Comparison of ENCODE assay signal across 8 cellular contexts in the genomic region with DNA sequence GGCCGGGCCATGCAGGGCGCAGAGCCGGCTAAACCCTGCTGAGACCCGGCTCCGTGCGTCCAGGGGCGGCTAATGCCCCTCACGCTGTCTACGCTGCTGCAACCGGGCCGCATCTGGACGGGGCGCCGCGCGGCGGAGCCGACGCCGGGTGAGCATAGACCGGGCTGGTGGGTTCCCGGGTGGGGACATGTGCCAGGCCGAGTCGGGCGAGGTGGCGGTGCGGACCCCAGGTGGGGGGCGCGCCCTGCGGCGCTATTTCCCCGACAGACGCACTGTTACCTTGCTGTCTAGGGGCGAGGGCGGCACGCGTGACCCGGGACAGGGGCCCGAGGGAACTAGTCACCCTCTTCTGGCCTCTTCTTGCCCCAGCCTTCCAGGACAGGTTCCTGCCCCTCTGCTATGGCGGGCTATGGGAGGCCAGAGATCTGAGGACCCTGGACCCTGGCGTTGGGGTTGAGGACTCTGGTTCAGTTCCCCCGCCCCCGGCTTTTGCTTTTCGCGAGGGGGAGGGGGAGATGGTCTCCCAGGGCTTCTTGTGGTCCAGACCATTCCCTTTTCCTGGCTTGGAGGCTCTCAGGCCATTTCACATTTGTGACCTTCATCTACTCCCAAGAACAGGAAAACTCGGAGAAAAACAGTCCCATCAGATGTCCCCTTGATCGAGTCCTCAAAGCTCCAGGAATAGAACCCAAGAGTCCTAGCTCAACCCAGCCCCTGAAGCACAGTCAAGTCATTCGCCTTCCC. TPM values are rescaled to one million over a fixed set of nuclear protein-coding genes. Genes with fewer than 3 reads are reported as not detected.
DNase-seq lines count a peak whose midpoint lies in the region; ATAC-seq, FAIRE-seq and TF ChIP-seq lines count a peak whose summit lies in the region.

No MANE protein-coding gene starts in this region.

- TF ChIP-seq CTCF in BJ (IDR thresholded peaks at IDR 0.05; ENCODE audit: insufficient read depth, low read depth, low read length) (no peak), GM12878 (IDR thresholded peaks at IDR 0.05 in 2 of 3, conservative IDR thresholded peaks at IDR 0.05 in 1 of 3; ENCODE audit: control insufficient read depth in 2 of 3, extremely low read depth in 1 of 3, insufficient read depth in 1 of 3, low read depth in 3 of 3, low read length in 3 of 3) (no peak), liver (IDR thresholded peaks at IDR 0.05; ENCODE audit: low read depth, low read length, missing input control) (no peak), thoracic aorta (IDR thresholded peaks at IDR 0.05) (no peak)

- H3K9ac ChIP-seq in GM12878 (ENCODE audit: control insufficient read depth, insufficient read depth, low read length) (peak overlapping the region; percentile 55), liver (ENCODE audit: low read depth in 1 of 2, low read length in 2 of 2) (peak overlapping the region; percentile 60 to 75)

- TF ChIP-seq RAD21 in GM12878 (IDR thresholded peaks at IDR 0.05; ENCODE audit: insufficient read depth, low read depth, low read length) (no peak), liver (IDR thresholded peaks at IDR 0.05) (no peak)

- no peak for TF ChIP-seq EP300 in GM12878 (IDR thresholded peaks at IDR 0.05; ENCODE audit: borderline replicate concordance in 1 of 2, control insufficient read depth in 1 of 2, low read depth in 2 of 2, low read length in 2 of 2)

- no peak for TF ChIP-seq POLR2A in GM12878 (IDR thresholded peaks at IDR 0.05; ENCODE audit: low read depth, low read length)

- no peaks in the 10 kb centered on the region for H3K9me3 ChIP-seq in GM12878 (replicated peaks; ENCODE audit: control insufficient read depth, insufficient read depth, low read length)
- no peaks in the 10 kb centered on the region for H3K9me3 ChIP-seq in liver (ENCODE audit: control insufficient read depth in 4 of 4, low read length in 3 of 4)
- no peaks in the 10 kb centered on the region for H3K9me3 ChIP-seq in thoracic aorta

- POLR2A ChIA-PET in BJ (lab: Charles Lee) (no interaction called here), GM12878 (lab: Charles Lee) (interaction anchor here (0.6 kb wide), 1 partner anchor 30 kb away, joined by 3 read pairs; a partner anchor contains a TSS)

- BruUV-seq in GM12878 (replicated peaks; lab: Mats Ljungman, UMichigan), result no TSS peak

- H3K79me2 ChIP-seq in GM12878 (ENCODE audit: control insufficient read depth, insufficient read depth, low read length), result no peaks in the 10 kb centered on the region

- no peaks in the 10 kb centered on the region for H4K20me1 ChIP-seq in GM12878 (ENCODE audit: control insufficient read depth, insufficient read depth)

- H3K4me1 ChIP-seq in GM12878 (ENCODE audit: control insufficient read depth, insufficient read depth, low read length) (no peaks in the 10 kb centered on the region), liver (ENCODE audit: control insufficient read depth in 4 of 4, insufficient read depth in 4 of 4, low read length in 3 of 4) (peaks cover 0 to 18% (median 11%) of the 10 kb centered on the region in 4 donors), thoracic aorta (ENCODE audit: control insufficient read depth in 1 of 2, low read depth in 2 of 2) (peaks cover 0 to 12% of the 10 kb centered on the region in 2 donors)

- peak; percentile 42 for ATAC-seq in GM19463 (IDR thresholded peaks at IDR 0.05; ENCODE audit: unreplicated experiment)
- ATAC-seq in GM12878, result peak; percentile 72
- peak; percentile 10 for ATAC-seq in thoracic aorta (ENCODE audit: insufficient number of reproducible peaks, low FRiP score, low read depth)
- no peak for ATAC-seq in GM21737 (IDR thresholded peaks at IDR 0.05; ENCODE audit: unreplicated experiment)

- peak overlapping the region; percentile 74 for H3K4me2 ChIP-seq in GM12878 (ENCODE audit: control insufficient read depth, insufficient read depth)

- H3K36me3 ChIP-seq in BJ (ENCODE audit: control insufficient read depth, insufficient read depth, low read length) (peaks cover 15% of the 10 kb centered on the region), GM12878 (ENCODE audit: control insufficient read depth in 2 of 2, insufficient read depth in 2 of 2, low read length in 1 of 2) (peaks cover 0 to 3% of the 10 kb centered on the region in 2 experiments; a peak in 1 of 4 replicates), liver (ENCODE audit: control insufficient read depth in 4 of 4, insufficient read depth in 3 of 4, low read depth in 1 of 4, low read length in 3 of 4) (peaks cover 2 to 23% (median 12%) of the 10 kb centered on the region in 4 donors), thoracic aorta (peaks cover 24% of the 10 kb centered on the region)

- 0 out of 2 replicates have a peak overlapping the region, but pooled peaks have one; percentile 11 for H3K27ac ChIP-seq in GM12878 (ENCODE audit: control insufficient read depth, insufficient read depth)
- H3K27ac ChIP-seq in liver (ENCODE audit: low read depth in 1 of 2, low read length in 2 of 2), result peak overlapping the region; percentile 56 to 72
- H3K27ac ChIP-seq in thoracic aorta, result peak overlapping the region; percentile 32 to 43

- in situ Hi-C loops in GM12878 (cut with MboI), result no loop called here

- DNase-seq in BJ (ENCODE audit: low read depth) (no peak), GM12878 (ENCODE audit: low read depth, low spot score) (no peak), thoracic aorta (ENCODE audit: low spot score) (no peak)
- DNase-seq in Jurkat, Clone E6-1 (ENCODE audit: low read depth, low spot score), result no peak
- no peak for DNase-seq in stimulated activated CD4-positive, alpha-beta T cell treated with anti-CD3 and anti-CD28 coated beads, Interleukin-4, amount 100 ng/mL, for 24 hours

- 2% methylated on average over 46 of the region's 48 CpGs for WGBS in GM12878 (ENCODE audit: insufficient coverage, insufficient replicate concordance, low lambda C conversion rate, missing lambda C conversion rate)
- under 1% methylated on average over 48 of the region's 48 CpGs for WGBS in liver

- CTCF ChIA-PET in BJ (lab: Yijun Ruan, JAX), result interaction anchor here (0.6 to 1.5 kb wide), 27 partner anchors 8 to 297 kb away, joined by 3 to 19 read pairs (median 5); a partner anchor contains a TSS
- CTCF ChIA-PET in GM12878 (lab: Yijun Ruan, JAX), result interaction anchor here (0.7 to 2.1 kb wide), 28 partner anchors 9 to 223 kb away, joined by 3 to 34 read pairs (median 4); a partner anchor contains a TSS

- intact Hi-C loops in GM12878 (cut with micrococcal nuclease; ENCODE audit: unreplicated experiment), result loop anchor here (1.0 to 5.0 kb wide), 3 partner anchors 19 to 214 kb away; a partner anchor contains a TSS

- peak overlapping the region; percentile 73 for H2AFZ ChIP-seq in GM12878 (ENCODE audit: control insufficient read depth, low read depth, low read length)

- H3K4me3 ChIP-seq in BJ (ENCODE audit: low read depth, low read length) (peak overlapping the region; percentile 68), GM12878 (peak overlapping the region; percentile 87), liver (ENCODE audit: low read depth in 1 of 3, low read length in 3 of 3) (peak overlapping the region; percentile 73 to 82 (median 74)), thoracic aorta (peak overlapping the region; percentile 82)
- peak overlapping the region; percentile 84 for H3K4me3 ChIP-seq in Jurkat, Clone E6-1 (ENCODE audit: low read length)

- RAD21 ChIA-PET in GM12878 (lab: Charles Lee; ENCODE audit: unreplicated experiment), result interaction anchor here (0.6 to 1.3 kb wide), 11 partner anchors 20 to 216 kb away, joined by 3 to 13 read pairs (median 4); a partner anchor contains a TSS

- no peaks in the 10 kb centered on the region for H3K27me3 ChIP-seq in BJ (ENCODE audit: control insufficient read depth, insufficient read depth, low read length)
- no peaks in the 10 kb centered on the region for H3K27me3 ChIP-seq in GM12878 (replicated peaks in 1 of 2; ENCODE audit: control insufficient read depth in 2 of 2, insufficient read depth in 2 of 2, low read length in 1 of 2)
- no peaks in the 10 kb centered on the region for H3K27me3 ChIP-seq in liver (ENCODE audit: control insufficient read depth in 4 of 4, insufficient read depth in 4 of 4, low read length in 3 of 4)
- no peaks in the 10 kb centered on the region for H3K27me3 ChIP-seq in thoracic aorta (replicated peaks; ENCODE audit: insufficient read depth)

- SMC1A ChIA-PET in GM12878 (lab: Charles Lee; ENCODE audit: uncharacterized antibody, unreplicated experiment), result interaction anchor here (0.6 to 1.3 kb wide), 9 partner anchors 41 to 268 kb away, joined by 3 to 23 read pairs (median 4); a partner anchor contains a TSS

- no peak for FAIRE-seq in GM12878 (lab: Jason Lieb, UNC)

RNA-seq across cellular contexts. Expression of a gene that starts 0.5 kb away (rescaled TPM):
- 9.3 and 15.2 TPM in 2 replicates for polyA plus RNA-seq in BJ (2011; rRNA removed)
- 14.3 and 16.7 TPM in 2 replicates for polyA minus RNA-seq in BJ (2011; rRNA and poly(A)+ RNA removed)
- 22.1 TPM for polyA plus RNA-seq in Jurkat, Clone E6-1 (2012; ENCODE audit: insufficient read depth, insufficient read length)
- total RNA-seq in GM12878 (2013; cell fraction: nucleolus; rRNA removed), result 8.9 and 9.4 TPM in 2 replicates
- 9.8 and 14.0 TPM in 2 replicates for total RNA-seq in GM12878 (2014; rRNA removed)
- total RNA-seq in GM12878 (2014; rRNA removed; fragmentation: Illumina TruSeq; extraction: Trizol), result 4.2 and 5.8 TPM in 2 replicates
- 13.5 and 13.9 TPM in 2 replicates for total RNA-seq in GM12878 (2021)
- 0.98 TPM for polyA plus RNA-seq in GM12878 (2011; ENCODE audit: low read depth)
- polyA plus RNA-seq in GM12878 (2011; rRNA removed), result 1.5 and 4.4 TPM in 2 replicates
- polyA plus RNA-seq in GM12878 (2011; cell fraction: cytosol; rRNA removed), result 6.8 and 8.9 TPM in 2 replicates
- polyA plus RNA-seq in GM12878 (2011; cell fraction: nucleus; rRNA removed), result 9.4 and 15.5 TPM in 2 replicates
- 3.2 and 4.0 TPM in 2 replicates for polyA plus RNA-seq in GM12878 (2012)
- polyA plus RNA-seq in GM12878 (2014; fragmentation: Illumina TruSeq; extraction: Trizol), result 2.0 and 5.5 TPM in 2 replicates
- 1 to 10 TPM in 1 of 2 experiments, under 1 TPM in 1; 0.13 to 1.1 TPM for polyA plus RNA-seq in GM12878 (2014; fragmentation: Nextera tagmentation; extraction: Ambion mirVana)
- polyA plus RNA-seq in GM12878 (2014; rRNA removed), result 9.4 and 12.9 TPM in 2 replicates
- polyA plus RNA-seq in GM12878 (2016; fragmentation: Nextera tagmentation; extraction: Ambion mirVana), result 10 to 100 TPM in 1 of 2 experiments, 1 to 10 TPM in 1; 9.4 to 12.1 TPM
- 7.6 and 11.6 TPM in 2 replicates for polyA minus RNA-seq in GM12878 (2011; rRNA and poly(A)+ RNA removed)
- polyA minus RNA-seq in GM12878 (2011; cell fraction: cytosol; rRNA and poly(A)+ RNA removed), result 5.6 and 6.8 TPM in 2 replicates
- polyA minus RNA-seq in GM12878 (2011; cell fraction: nucleus; rRNA and poly(A)+ RNA removed), result 3.0 and 7.6 TPM in 2 replicates
- 10 to 100 TPM in 1 of 2 donors, 1 to 10 TPM in 1; 5.9 to 18.6 TPM for total RNA-seq in liver
- 10 to 100 TPM; 10.8 to 36.4 TPM for polyA plus RNA-seq in liver
- 10 to 100 TPM; 20.9 to 36.8 TPM for total RNA-seq in thoracic aorta

RNA-seq across cellular contexts. Expression of a gene that starts 18.2 kb away (rescaled TPM):
- polyA plus RNA-seq in BJ (2011; rRNA removed), result 27.3 and 34.6 TPM in 2 replicates
- polyA minus RNA-seq in BJ (2011; rRNA and poly(A)+ RNA removed), result 20.1 and 24.8 TPM in 2 replicates
- polyA plus RNA-seq in Jurkat, Clone E6-1 (2012; ENCODE audit: insufficient read depth, insufficient read length), result 34.2 TPM
- total RNA-seq in GM12878 (2013; cell fraction: nucleolus; rRNA removed), result 67.3 and 73.5 TPM in 2 replicates
- total RNA-seq in GM12878 (2014; rRNA removed), result 57.6 and 64.1 TPM in 2 replicates
- total RNA-seq in GM12878 (2014; rRNA removed; fragmentation: Illumina TruSeq; extraction: Trizol), result 22.7 and 23.7 TPM in 2 replicates
- total RNA-seq in GM12878 (2021), result 39.3 and 39.4 TPM in 2 replicates
- 13.2 TPM for polyA plus RNA-seq in GM12878 (2011; ENCODE audit: low read depth)
- polyA plus RNA-seq in GM12878 (2011; rRNA removed), result 23.7 and 37.9 TPM in 2 replicates
- polyA plus RNA-seq in GM12878 (2011; cell fraction: cytosol; rRNA removed), result 57.9 and 75.2 TPM in 2 replicates
- polyA plus RNA-seq in GM12878 (2011; cell fraction: nucleus; rRNA removed), result 70.3 and 89.4 TPM in 2 replicates
- polyA plus RNA-seq in GM12878 (2012), result 26.5 and 29.8 TPM in 2 replicates
- 12.4 and 23.9 TPM in 2 replicates for polyA plus RNA-seq in GM12878 (2014; fragmentation: Illumina TruSeq; extraction: Trizol)
- 1 to 10 TPM; 3.8 to 9.1 TPM for polyA plus RNA-seq in GM12878 (2014; fragmentation: Nextera tagmentation; extraction: Ambion mirVana)
- 61.6 and 62.2 TPM in 2 replicates for polyA plus RNA-seq in GM12878 (2014; rRNA removed)
- 10 to 100 TPM; 60.5 to 61.1 TPM for polyA plus RNA-seq in GM12878 (2016; fragmentation: Nextera tagmentation; extraction: Ambion mirVana)
- 34.9 and 43.2 TPM in 2 replicates for polyA minus RNA-seq in GM12878 (2011; rRNA and poly(A)+ RNA removed)
- 11.8 and 19.8 TPM in 2 replicates for polyA minus RNA-seq in GM12878 (2011; cell fraction: cytosol; rRNA and poly(A)+ RNA removed)
- 24.5 and 43.3 TPM in 2 replicates for polyA minus RNA-seq in GM12878 (2011; cell fraction: nucleus; rRNA and poly(A)+ RNA removed)
- 10 to 100 TPM; 12.8 to 31.4 TPM for total RNA-seq in liver
- polyA plus RNA-seq in liver, result 10 to 100 TPM; 36.2 to 53.3 TPM
- total RNA-seq in thoracic aorta, result 10 to 100 TPM; 28.7 to 40.1 TPM

RNA-seq across cellular contexts. Expression of a gene that starts 18.6 kb away (rescaled TPM):
- 20.6 and 25.9 TPM in 2 replicates for polyA plus RNA-seq in BJ (2011; rRNA removed)
- 14.6 and 29.9 TPM in 2 replicates for polyA minus RNA-seq in BJ (2011; rRNA and poly(A)+ RNA removed)
- polyA plus RNA-seq in Jurkat, Clone E6-1 (2012; ENCODE audit: insufficient read depth, insufficient read length), result 60.9 TPM
- 14.1 and 15.2 TPM in 2 replicates for total RNA-seq in GM12878 (2013; cell fraction: nucleolus; rRNA removed)
- total RNA-seq in GM12878 (2014; rRNA removed), result 38.5 and 38.9 TPM in 2 replicates
- total RNA-seq in GM12878 (2014; rRNA removed; fragmentation: Illumina TruSeq; extraction: Trizol), result 26.5 and 27.6 TPM in 2 replicates
- total RNA-seq in GM12878 (2021), result 43.2 TPM in 2 replicates
- polyA plus RNA-seq in GM12878 (2011; ENCODE audit: low read depth), result 9.1 TPM
- 20.4 and 32.4 TPM in 2 replicates for polyA plus RNA-seq in GM12878 (2011; rRNA removed)
- polyA plus RNA-seq in GM12878 (2011; cell fraction: cytosol; rRNA removed), result 30.3 and 36.6 TPM in 2 replicates
- 12.1 and 17.2 TPM in 2 replicates for polyA plus RNA-seq in GM12878 (2011; cell fraction: nucleus; rRNA removed)
- polyA plus RNA-seq in GM12878 (2012), result 21.7 and 23.6 TPM in 2 replicates
- 25.5 and 40.5 TPM in 2 replicates for polyA plus RNA-seq in GM12878 (2014; fragmentation: Illumina TruSeq; extraction: Trizol)
- polyA plus RNA-seq in GM12878 (2014; fragmentation: Nextera tagmentation; extraction: Ambion mirVana), result 1 to 10 TPM; 2.8 to 5.5 TPM
- polyA plus RNA-seq in GM12878 (2014; rRNA removed), result 35.4 and 38.8 TPM in 2 replicates
- polyA plus RNA-seq in GM12878 (2016; fragmentation: Nextera tagmentation; extraction: Ambion mirVana), result 10 to 100 TPM; 64.9 to 70.5 TPM
- polyA minus RNA-seq in GM12878 (2011; rRNA and poly(A)+ RNA removed), result 20.5 and 35.6 TPM in 2 replicates
- polyA minus RNA-seq in GM12878 (2011; cell fraction: cytosol; rRNA and poly(A)+ RNA removed), result 9.5 and 20.0 TPM in 2 replicates
- polyA minus RNA-seq in GM12878 (2011; cell fraction: nucleus; rRNA and poly(A)+ RNA removed), result 3.5 and 11.4 TPM in 2 replicates
- total RNA-seq in liver, result 10 to 100 TPM; 12.7 to 13.3 TPM
- polyA plus RNA-seq in liver, result 10 to 100 TPM; 25.4 to 35.8 TPM
- 1 to 10 TPM; 7.4 to 8.4 TPM for total RNA-seq in thoracic aorta

RNA-seq across cellular contexts. Expression of a gene that starts 30.3 kb away (rescaled TPM):
- polyA plus RNA-seq in BJ (2011; rRNA removed), result 68.7 and 95.7 TPM in 2 replicates
- 33.4 and 58.1 TPM in 2 replicates for polyA minus RNA-seq in BJ (2011; rRNA and poly(A)+ RNA removed)
- polyA plus RNA-seq in Jurkat, Clone E6-1 (2012; ENCODE audit: insufficient read depth, insufficient read length), result 83.5 TPM
- total RNA-seq in GM12878 (2013; cell fraction: nucleolus; rRNA removed), result 13.1 and 14.6 TPM in 2 replicates
- total RNA-seq in GM12878 (2014; rRNA removed), result 55.9 and 62.0 TPM in 2 replicates
- 27.8 and 31.4 TPM in 2 replicates for total RNA-seq in GM12878 (2014; rRNA removed; fragmentation: Illumina TruSeq; extraction: Trizol)
- total RNA-seq in GM12878 (2021), result 75.3 and 77.7 TPM in 2 replicates
- polyA plus RNA-seq in GM12878 (2011; ENCODE audit: low read depth), result 42.6 TPM
- 31.2 and 54.5 TPM in 2 replicates for polyA plus RNA-seq in GM12878 (2011; rRNA removed)
- polyA plus RNA-seq in GM12878 (2011; cell fraction: cytosol; rRNA removed), result 81.7 and 85.1 TPM in 2 replicates
- 89.1 and 89.9 TPM in 2 replicates for polyA plus RNA-seq in GM12878 (2011; cell fraction: nucleus; rRNA removed)
- polyA plus RNA-seq in GM12878 (2012), result 47.5 and 62.9 TPM in 2 replicates
- 30.4 and 72.5 TPM in 2 replicates for polyA plus RNA-seq in GM12878 (2014; fragmentation: Illumina TruSeq; extraction: Trizol)
- 10 to 100 TPM in 1 of 2 experiments, 1 to 10 TPM in 1; 7.9 to 14.1 TPM for polyA plus RNA-seq in GM12878 (2014; fragmentation: Nextera tagmentation; extraction: Ambion mirVana)
- 75.8 and 76.2 TPM in 2 replicates for polyA plus RNA-seq in GM12878 (2014; rRNA removed)
- polyA plus RNA-seq in GM12878 (2016; fragmentation: Nextera tagmentation; extraction: Ambion mirVana), result 10 to 100 TPM; 65.3 to 68.7 TPM
- polyA minus RNA-seq in GM12878 (2011; rRNA and poly(A)+ RNA removed), result 30.6 and 52.0 TPM in 2 replicates
- polyA minus RNA-seq in GM12878 (2011; cell fraction: cytosol; rRNA and poly(A)+ RNA removed), result 17.9 and 19.1 TPM in 2 replicates
- polyA minus RNA-seq in GM12878 (2011; cell fraction: nucleus; rRNA and poly(A)+ RNA removed), result 6.9 and 12.4 TPM in 2 replicates
- 10 to 100 TPM; 12.1 to 17.3 TPM for total RNA-seq in liver
- 10 to 100 TPM; 21.8 to 35.0 TPM for polyA plus RNA-seq in liver
- total RNA-seq in thoracic aorta, result 10 to 100 TPM; 25.3 to 71.8 TPM

Comparison
In these comparisons a context has a peak if more than half of its experiments do, and no peak if none do; other contexts are left out.
1. H3K27ac ChIP-seq: peak in every context shown above with its lines; median percentile 64 in liver; 38 in thoracic aorta; 11 in GM12878.